18 cellular contexts compared by ENCODE assay signal in the genomic region with DNA sequence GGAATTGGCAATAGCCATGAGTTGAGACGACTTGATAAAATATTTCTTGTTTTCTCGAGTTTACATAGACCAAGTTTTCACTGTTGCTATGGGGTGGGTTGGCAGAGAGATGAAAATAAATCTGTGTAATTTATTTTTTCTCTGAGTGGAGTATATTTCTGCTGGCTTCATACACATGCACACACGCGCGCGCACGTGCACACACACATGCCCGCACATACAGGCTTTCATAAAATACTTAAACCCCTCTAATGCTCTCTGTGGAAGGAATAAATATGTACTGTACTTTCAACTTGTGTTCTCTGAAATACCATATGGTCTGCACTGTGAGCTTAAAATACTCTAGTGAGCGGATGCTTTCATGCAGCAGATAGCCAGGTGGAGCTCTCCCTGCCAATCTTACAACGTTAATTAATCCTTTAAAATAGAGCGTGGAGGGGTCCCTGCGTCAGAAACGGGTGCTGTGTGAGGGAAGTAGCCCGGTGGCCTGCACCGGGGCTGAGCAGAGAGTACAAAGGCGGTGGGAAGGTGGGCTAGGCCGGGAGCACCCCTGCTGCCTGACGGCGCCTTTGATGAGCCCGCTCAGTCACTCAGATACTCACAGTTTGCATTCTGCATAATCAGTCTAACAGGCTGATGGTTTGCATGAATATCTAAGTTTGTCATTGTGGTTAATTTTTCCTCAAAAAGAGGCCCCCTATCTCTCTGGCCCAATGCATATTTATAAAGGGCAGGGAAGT.
"Had no signal": no experiment of that assay in that cellular context is flagged by ENCODE, and none has a peak within 500 bp of the region (broad histone marks: within the 10 kb centered on the region; RNA-seq: fewer than 3 reads in every experiment).

No MANE protein-coding gene starts in this region.

- H3K9me3 Mint-ChIP-seq: activated CD4-positive, alpha-beta T cell treated with anti-CD3 and anti-CD28 coated beads, Interleukin-2, amount 10 ng/mL, durations not matched to agents 7 days and 5 days; activated naive CD8-positive, alpha-beta T cell treated with anti-CD3 and anti-CD28 coated beads, Interleukin-2, amount 10 ng/mL, durations not matched to agents 7 days and 5 days; central memory CD8-positive, alpha-beta T cell; effector memory CD8-positive, alpha-beta T cell; immature natural killer cell; neural crest cell; stimulated activated effector memory CD8-positive, alpha-beta T cell treated with anti-CD3 and anti-CD28 coated beads, Interleukin-12 subunit alpha, Interleukin-12 subunit beta, amount 100 ng/mL, for 72 hours had no signal

- H3K4me1 Mint-ChIP-seq: central memory CD8-positive, alpha-beta T cell; immature natural killer cell; stimulated activated effector memory CD8-positive, alpha-beta T cell treated with anti-CD3 and anti-CD28 coated beads, Interleukin-12 subunit alpha, Interleukin-12 subunit beta, amount 100 ng/mL, for 72 hours had no signal

- DNase-seq: activated CD4-positive, alpha-beta T cell treated with anti-CD3 and anti-CD28 coated beads, Interleukin-2, amount 10 ng/mL, durations not matched to agents 7 days and 5 days; activated CD8-positive, alpha-beta memory T cell treated with anti-CD3 and anti-CD28 coated beads, Interleukin-2, amount 50 U/mL, for 48 hours; activated gamma-delta T cell treated with Interleukin-2 at 50 U/mL for 16 hours; activated naive CD8-positive, alpha-beta T cell treated with anti-CD3 and anti-CD28 coated beads, Interleukin-2, amount 10 ng/mL, durations not matched to agents 7 days and 5 days; brain microvascular endothelial cell; dermis blood vessel endothelial cell; effector memory CD8-positive, alpha-beta T cell; foreskin melanocyte; immature natural killer cell; pancreas; stimulated activated CD4-positive, alpha-beta T cell treated with anti-CD3 and anti-CD28 coated beads, Interleukin-12 subunit alpha, Interleukin-12 subunit beta, amount 100 ng/mL, for 4 hours; stimulated activated CD4-positive, alpha-beta T cell treated with anti-CD3 and anti-CD28 coated beads, Interleukin-2, amount 100 ng/mL, for 24 hours had no signal

- H3K27ac ChIP-seq: brain microvascular endothelial cell, epithelial cell of prostate, pancreas, tibial nerve, vagina had no signal

- ATAC-seq: effector memory CD8-positive, alpha-beta T cell; pancreas; stimulated activated effector memory CD8-positive, alpha-beta T cell treated with anti-CD3 and anti-CD28 coated beads, Interleukin-12 subunit alpha, Interleukin-12 subunit beta, amount 100 ng/mL, for 72 hours had no signal

- H3K27me3 ChIP-seq: brain microvascular endothelial cell, pancreas, vagina had no signal

- H3K36me3 Mint-ChIP-seq: activated naive CD8-positive, alpha-beta T cell treated with anti-CD3 and anti-CD28 coated beads, Interleukin-2, amount 10 ng/mL, durations not matched to agents 7 days and 5 days; immature natural killer cell; stimulated activated effector memory CD8-positive, alpha-beta T cell treated with anti-CD3 and anti-CD28 coated beads, Interleukin-12 subunit alpha, Interleukin-12 subunit beta, amount 100 ng/mL, for 72 hours had no signal

- H3K9me3 ChIP-seq: pancreas, tibial nerve, vagina had no signal

- H3K4me3 Mint-ChIP-seq: activated CD4-positive, alpha-beta T cell treated with anti-CD3 and anti-CD28 coated beads, Interleukin-2, amount 10 ng/mL, durations not matched to agents 7 days and 5 days; activated naive CD8-positive, alpha-beta T cell treated with anti-CD3 and anti-CD28 coated beads, Interleukin-2, amount 10 ng/mL, durations not matched to agents 7 days and 5 days; central memory CD8-positive, alpha-beta T cell; effector memory CD8-positive, alpha-beta T cell; immature natural killer cell; neural crest cell; stimulated activated effector memory CD8-positive, alpha-beta T cell treated with anti-CD3 and anti-CD28 coated beads, Interleukin-12 subunit alpha, Interleukin-12 subunit beta, amount 100 ng/mL, for 72 hours had no signal

- H3K27ac Mint-ChIP-seq: activated CD4-positive, alpha-beta T cell treated with anti-CD3 and anti-CD28 coated beads, Interleukin-2, amount 10 ng/mL, durations not matched to agents 7 days and 5 days; activated naive CD8-positive, alpha-beta T cell treated with anti-CD3 and anti-CD28 coated beads, Interleukin-2, amount 10 ng/mL, durations not matched to agents 7 days and 5 days; effector memory CD8-positive, alpha-beta T cell; immature natural killer cell; stimulated activated effector memory CD8-positive, alpha-beta T cell treated with anti-CD3 and anti-CD28 coated beads, Interleukin-12 subunit alpha, Interleukin-12 subunit beta, amount 100 ng/mL, for 72 hours had no signal

- H3K27me3 Mint-ChIP-seq: activated CD4-positive, alpha-beta T cell treated with anti-CD3 and anti-CD28 coated beads, Interleukin-2, amount 10 ng/mL, durations not matched to agents 7 days and 5 days; activated naive CD8-positive, alpha-beta T cell treated with anti-CD3 and anti-CD28 coated beads, Interleukin-2, amount 10 ng/mL, durations not matched to agents 7 days and 5 days had no signal

- H3K4me3 ChIP-seq: pancreas, tibial nerve, vagina had no signal

- H3K36me3 ChIP-seq: brain microvascular endothelial cell, pancreas, tibial nerve, vagina had no signal

- H3K4me1 ChIP-seq: pancreas, tibial nerve, vagina had no signal
